Comparison of ENCODE assay signal across 28 cellular contexts in the genomic region with DNA sequence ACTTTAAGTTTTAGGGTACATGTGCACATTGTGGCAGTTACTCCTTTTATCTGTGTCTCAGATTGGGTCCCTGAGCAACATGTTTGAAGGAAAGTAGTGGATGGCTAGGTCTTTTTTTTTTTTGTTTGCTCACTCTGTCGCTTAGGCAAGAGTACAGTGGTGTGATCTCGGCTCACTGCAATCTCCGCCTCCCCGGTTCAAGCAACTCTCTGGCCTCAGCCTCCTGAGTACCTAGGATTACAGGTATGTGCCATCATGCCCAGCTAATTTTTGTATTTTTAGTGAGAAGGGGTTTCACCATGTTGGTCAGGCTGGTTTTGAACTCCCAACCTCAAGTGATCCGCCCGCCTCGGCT. TPM values are rescaled to one million over a fixed set of nuclear protein-coding genes. Genes with fewer than 3 reads are reported as not detected.
"Had no signal": no experiment of that assay in that cellular context is flagged by ENCODE, and none has a peak within 500 bp of the region (broad histone marks: within the 10 kb centered on the region; RNA-seq: fewer than 3 reads in every experiment).

No MANE protein-coding gene starts in this region.

- H3K27ac Mint-ChIP-seq: IgD-negative memory B cell, T-cell had no signal

- H3K9me3 ChIP-seq: SK-N-SH had no signal

- H3K4me3 ChIP-seq: K562 had no signal

- H3K27ac ChIP-seq: KMS-11, RWPE1 had no signal

- H3K36me3 Mint-ChIP-seq: IgD-negative memory B cell, T-cell had no signal

- DNase-seq: Kasumi-1, MM.1S, NCI-H1092 treated with DMSO at 0.1 percent for 48 hours, NCI-H1436, NCI-H187, NCI-H2029, NCI-H2081 treated with DMSO at 0.1 percent for 48 hours, NCI-H2171, NCI-H226, NCI-H446, NCI-H510A, NCI-H524 treated with DMSO at 0.1 percent for 48 hours, NCI-H69, NCI-H774, PC-3, SHP77, SK-N-SH, SW 1271, T-cell had no signal

- H3K4me3 Mint-ChIP-seq: IgD-negative memory B cell, T-cell had no signal

- H3K9me3 Mint-ChIP-seq: IgD-negative memory B cell, T-cell had no signal

- H3K9ac ChIP-seq: KMS-11, SK-N-SH had no signal

- H3K4me2 ChIP-seq: KMS-11, SK-N-SH had no signal

- ATAC-seq: K562, Panc1, PC-3 had no signal

RNA-seq across cellular contexts. Expression of gene CACNA1S, which starts 49.1 kb away (rescaled TPM):
- total RNA-seq: HT1080, K562, M059J, OCI-LY7, PC-3, SK-MEL-5, T-cell had no signal
- polyA plus RNA-seq: IgD-negative memory B cell, K562, SK-N-SH had no signal
